Comparison of ENCODE assay signal across 8 cellular contexts in genomic region chr16:74367636-74368001, GRCh38. TPM values are rescaled to one million over a fixed set of nuclear protein-coding genes. Genes with fewer than 3 reads are reported as not detected.
A peak's percentile ranks its signal among the peaks of the same experiment; 100 is the strongest.
DNase-seq lines count a peak whose midpoint lies in the region; ATAC-seq and TF ChIP-seq lines count a peak whose summit lies in the region.
"Not testable (repeated sequence)": the region's sequence is repeated elsewhere in the genome, so short reads cannot be mapped to it uniquely, and the experiment has no call there.

No MANE protein-coding gene starts in this region.

- POLR2A ChIA-PET in T-cell (lab: Charles Lee) = interaction anchor here in 1 of 2 donors (0.7 kb wide), 1 partner anchor 407 kb away, joined by 4 read pairs; no protein-coding TSS in a partner anchor

- H3K9me3 ChIP-seq in cardiac muscle cell (ENCODE audit: low read depth); stomach smooth muscle (ENCODE audit: control insufficient read depth in 2 of 2, low read length in 2 of 2): not testable (repeated sequence)

- peak; percentile 51 for ATAC-seq in GM21529 (IDR thresholded peaks at IDR 0.05; ENCODE audit: unreplicated experiment)
- peak; percentile 25 for ATAC-seq in HG03558 (IDR thresholded peaks at IDR 0.05; ENCODE audit: extremely low read depth, unreplicated experiment)
- ATAC-seq in T-cell (replicated peaks in 1 of 4) = peak in 3 of 4 experiments; percentile 30 to 42 (median 37)
- peak in 1 of 2 donors; percentile 61 for ATAC-seq in natural killer cell treated with Interleukin-12 subunit alpha and Interleukin-12 subunit beta and Interleukin-15 and Interleukin-18, amount 100 ng/mL, for 72 hours

- not testable (repeated sequence) for H3K27me3 Mint-ChIP-seq in T-cell; natural killer cell treated with Interleukin-12 subunit alpha and Interleukin-12 subunit beta and Interleukin-15 and Interleukin-18, amount 100 ng/mL, for 72 hours

- not testable (repeated sequence) for H3K27me3 ChIP-seq in cardiac muscle cell; stomach smooth muscle (ENCODE audit: control insufficient read depth in 1 of 2, insufficient read depth in 2 of 2, low read length in 2 of 2)

- H3K9ac ChIP-seq in stomach smooth muscle (ENCODE audit: low read length in 2 of 2) = peak overlapping the region; percentile 74

- CTCF ChIA-PET in T-cell (lab: Charles Lee) = not testable (repeated sequence)

- peak overlapping the region; percentile 80 to 91 for H3K27ac Mint-ChIP-seq in T-cell
- H3K27ac Mint-ChIP-seq in natural killer cell treated with Interleukin-12 subunit alpha and Interleukin-12 subunit beta and Interleukin-15 and Interleukin-18, amount 100 ng/mL, for 72 hours = peak overlapping the region; percentile 52 to 94

- peak overlapping the region; percentile 71 for H3K4me3 ChIP-seq in astrocyte of the cerebellum (ENCODE audit: low read depth, low read length)
- H3K4me3 ChIP-seq in cardiac muscle cell = peak overlapping the region; percentile 71
- peak overlapping the region; percentile 78 to 89 for H3K4me3 ChIP-seq in stomach smooth muscle (ENCODE audit: low read length in 2 of 2)

- H3K27ac ChIP-seq in cardiac muscle cell (peak overlapping the region; percentile 85), stomach smooth muscle (ENCODE audit: low read length) (peak overlapping the region; percentile 64)

- H3K36me3 Mint-ChIP-seq in T-cell; natural killer cell treated with Interleukin-12 subunit alpha and Interleukin-12 subunit beta and Interleukin-15 and Interleukin-18, amount 100 ng/mL, for 72 hours: not testable (repeated sequence)

- not testable (repeated sequence) for H3K4me1 ChIP-seq in cardiac muscle cell (ENCODE audit: low read depth); stomach smooth muscle (ENCODE audit: control insufficient read depth, insufficient read depth, low read length)

- not testable (repeated sequence) for H3K9me3 Mint-ChIP-seq in T-cell; natural killer cell treated with Interleukin-12 subunit alpha and Interleukin-12 subunit beta and Interleukin-15 and Interleukin-18, amount 100 ng/mL, for 72 hours

- peak overlapping the region; percentile 88 to 95 (median 90) for H3K4me3 Mint-ChIP-seq in T-cell
- H3K4me3 Mint-ChIP-seq in natural killer cell treated with Interleukin-12 subunit alpha and Interleukin-12 subunit beta and Interleukin-15 and Interleukin-18, amount 100 ng/mL, for 72 hours = peak overlapping the region; percentile 73

- DNase-seq in EH (ENCODE audit: low read depth) (peak; percentile 40), T-cell (peak in 8 of 34 experiments; percentile 1 to 50 (median 21)), cardiac muscle cell (ENCODE audit: low read depth in 1 of 2, low spot score in 1 of 2) (peak in 1 of 2 donors; percentile 36)
- DNase-seq in astrocyte of the cerebellum (ENCODE audit: low read depth) = not testable (repeated sequence)
- DNase-seq in natural killer cell treated with Interleukin-12 subunit alpha and Interleukin-12 subunit beta and Interleukin-15 and Interleukin-18, amount 100 ng/mL, for 72 hours (ENCODE audit: low spot score) = peak; percentile 65

- not testable (repeated sequence) for H3K36me3 ChIP-seq in cardiac muscle cell; stomach smooth muscle (ENCODE audit: control insufficient read depth in 2 of 2, insufficient read depth in 2 of 2, low read length in 2 of 2)

- peaks cover 11 to 23% (median 18%) of the 10 kb centered on the region in 3 donors for H3K4me1 Mint-ChIP-seq in T-cell
- peaks cover 13 to 17% of the 10 kb centered on the region in 2 donors for H3K4me1 Mint-ChIP-seq in natural killer cell treated with Interleukin-12 subunit alpha and Interleukin-12 subunit beta and Interleukin-15 and Interleukin-18, amount 100 ng/mL, for 72 hours (ENCODE audit: low read depth in 2 of 2)

- TF ChIP-seq CTCF in astrocyte of the cerebellum (IDR thresholded peaks at IDR 0.05; ENCODE audit: low read depth, low read length, missing control alignments); cardiac muscle cell (IDR thresholded peaks at IDR 0.05; ENCODE audit: low read depth, low read length): not testable (repeated sequence)

- in situ Hi-C loops in astrocyte of the cerebellum (cut with HindIII; ENCODE audit: low sequenced_read_pairs) = not testable (repeated sequence)

RNA-seq across cellular contexts. Expression of gene NPIPB15, which starts 8.5 kb away (rescaled TPM):
- 10 to 100 TPM in 1 of 5 donors, 1 to 10 TPM in 3, not detected in 1; 4.0 to 11.9 (median 7.6) TPM for total RNA-seq in T-cell
- total RNA-seq in cardiac muscle cell = 2.0 and 3.2 TPM in 2 replicates
- polyA plus RNA-seq in cardiac muscle cell = 2.0 and 5.1 TPM in 2 replicates
- total RNA-seq in natural killer cell treated with Interleukin-12 subunit alpha and Interleukin-12 subunit beta and Interleukin-15 and Interleukin-18, amount 100 ng/mL, for 72 hours = 1 to 10 TPM; 2.5 to 8.0 TPM

RNA-seq across cellular contexts. Expression of gene CLEC18B, which starts 53.7 kb away (rescaled TPM):
- 1 to 10 TPM in 4 of 5 donors, under 1 TPM in 1; 0.79 to 6.2 (median 3.4) TPM for total RNA-seq in T-cell
- 1.7 and 3.0 TPM in 2 replicates for total RNA-seq in cardiac muscle cell
- 1.2 TPM in 1 of 2 replicates, not detected in the other for polyA plus RNA-seq in cardiac muscle cell
- total RNA-seq in natural killer cell treated with Interleukin-12 subunit alpha and Interleukin-12 subunit beta and Interleukin-15 and Interleukin-18, amount 100 ng/mL, for 72 hours = 1 to 10 TPM; 1.4 to 2.2 TPM
